ENCODE assay signal across 1 cellular context in genomic region chr1:156145622-156146005, GRCh38.
TF ChIP-seq lines count a peak whose summit lies in the region.

No MANE protein-coding gene starts in this region.

TF ChIP-seq in GM23338, 12 proteins besides CTCF, POLR2A, EP300 and RAD21 (continued from another document):
- TF ChIP-seq REST (IDR thresholded peaks at IDR 0.05; ENCODE audit: unreplicated experiment) (no peak), ZNF331 (CRISPR knock-in tag; IDR thresholded peaks at IDR 0.05; ENCODE audit: low read depth) (no peak)
TF ChIP-seq in GM23338: peak in this region for 0.
